ENCODE assay signal across 1 cellular context in the genomic region with DNA sequence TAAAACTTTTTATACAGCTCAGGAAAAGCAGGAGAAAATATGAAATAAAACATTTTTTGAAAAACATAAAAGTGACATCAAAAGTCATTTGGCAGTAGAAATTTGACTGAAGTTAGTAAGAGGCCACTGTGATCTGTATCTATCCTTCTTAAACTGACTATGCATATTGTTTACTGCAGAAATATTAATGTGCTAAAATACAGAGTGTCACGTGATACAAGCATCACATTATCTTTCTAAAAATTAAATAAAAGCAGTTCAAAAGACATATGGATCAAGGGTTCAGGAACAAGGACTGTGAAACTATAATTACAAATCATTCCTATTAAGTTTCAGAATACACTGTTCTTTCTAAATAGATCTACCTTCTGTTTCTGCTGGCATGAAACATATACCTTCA.
A peak's percentile ranks its signal among the peaks of the same experiment; 100 is the strongest.
TF ChIP-seq lines count a peak whose summit lies in the region.

No MANE protein-coding gene starts in this region.

TF ChIP-seq in K562, 482 proteins besides CTCF, POLR2A, EP300 and RAD21 (continued from another document):
- TF ChIP-seq RAD51 (IDR thresholded peaks at IDR 0.05; ENCODE audit: borderline replicate concordance, low read depth), result peak; percentile 73
- TF ChIP-seq TOE1 (IDR thresholded peaks at IDR 0.05; ENCODE audit: borderline replicate concordance), result 0 out of 2 replicates have a peak, but pooled peaks have one; percentile 34
- no peak for TF ChIP-seq TOE1 (CRISPR knock-in tag; IDR thresholded peaks at IDR 0.05; ENCODE audit: borderline replicate concordance, low read depth)
- no peak for TF ChIP-seq SIX5 (IDR thresholded peaks at IDR 0.05; ENCODE audit: borderline replicate concordance in 1 of 2, insufficient read depth in 1 of 2, low read depth in 1 of 2, low read length in 2 of 2)
